ENCODE assay signal across 8 cellular contexts in the genomic region with DNA sequence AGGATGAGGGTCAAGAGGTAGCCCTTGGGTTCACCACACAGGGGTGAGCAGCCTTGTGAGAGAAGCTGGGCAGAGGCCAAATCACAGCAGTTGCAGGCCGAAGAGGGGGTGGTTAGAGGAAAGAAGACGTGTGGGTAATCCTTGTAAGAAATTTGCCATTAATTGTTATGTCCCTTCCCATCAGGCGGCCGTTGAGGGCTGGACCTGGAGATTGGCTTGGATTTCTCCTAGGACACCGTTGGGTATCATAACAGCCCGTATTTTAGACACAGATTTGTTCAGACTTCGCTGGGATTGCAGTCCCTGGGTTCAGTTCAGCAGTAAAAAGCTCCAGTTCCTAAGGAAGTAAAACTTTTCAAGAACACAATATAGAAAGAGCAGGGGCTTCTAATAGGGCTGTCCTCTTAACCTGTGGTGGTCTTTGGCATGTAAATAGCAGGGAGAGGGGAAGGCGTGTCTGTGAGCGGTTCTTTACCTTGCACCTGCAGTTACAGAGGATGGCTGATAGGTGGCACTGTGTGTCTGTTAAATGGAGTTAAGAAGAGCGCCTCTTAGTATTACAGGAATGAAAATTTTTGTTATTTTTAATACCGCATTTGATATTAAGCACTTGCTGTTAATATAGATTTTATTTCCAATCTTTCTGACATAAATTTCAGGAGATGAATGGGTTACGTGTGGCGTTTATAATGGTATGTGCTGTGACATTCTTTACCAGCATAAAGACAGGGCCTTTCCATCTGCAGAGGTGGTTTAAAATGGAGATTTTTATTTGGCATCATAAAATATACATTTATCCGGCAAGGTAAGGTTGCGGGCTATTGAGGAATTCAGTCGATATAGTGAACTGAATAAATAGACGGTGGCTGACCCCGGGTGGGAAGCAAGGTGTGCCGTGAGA.
DNase-seq lines count a peak whose midpoint lies in the region; ATAC-seq and TF ChIP-seq lines count a peak whose summit lies in the region.
"Not testable (repeated sequence)": the region's sequence is repeated elsewhere in the genome, so short reads cannot be mapped to it uniquely, and the experiment has no call there.

No MANE protein-coding gene starts in this region.

- ATAC-seq in heart left ventricle (peak in 1 of 4 donors; percentile 50), aorta (ENCODE audit: low FRiP score) (peak; percentile 75)

- H3K27me3 Mint-ChIP-seq in brain; neural progenitor cell (ENCODE audit: insufficient read depth, low read depth): not testable (repeated sequence)

- CTCF ChIA-PET in HEK293 (lab: Yijun Ruan, JAX): interaction anchor here (0.7 kb wide), 1 partner anchor 1807 kb away, joined by 3 read pairs; no protein-coding TSS in a partner anchor

- not testable (repeated sequence) for H2AFZ ChIP-seq in MM.1S (ENCODE audit: low read length); neural progenitor cell (replicated peaks)

- POLR2A ChIA-PET in HEK293 (lab: Yijun Ruan, JAX): not testable (repeated sequence)

- not testable (repeated sequence) for H3K36me3 Mint-ChIP-seq in brain, neural progenitor cell

- H4K20me1 ChIP-seq in MM.1S (ENCODE audit: insufficient read depth, low read length); neural progenitor cell (ENCODE audit: low read depth): not testable (repeated sequence)

- not testable (repeated sequence) for H3K4me1 ChIP-seq in HEK293 (ENCODE audit: control insufficient read depth, insufficient read depth, low read length); MM.1S (ENCODE audit: low read length); heart left ventricle; neural progenitor cell; aorta (ENCODE audit: control insufficient read depth in 1 of 2, insufficient read depth in 2 of 2, low read length in 2 of 2)

- intact Hi-C loops in heart left ventricle (cut with DNase I); aorta (cut with DNase I): not testable (repeated sequence)

- H3K4me3 Mint-ChIP-seq in brain, neural progenitor cell: not testable (repeated sequence)

- peak overlapping the region in 3 of 5 experiments; percentile 56 to 74 (median 66) for H3K27ac Mint-ChIP-seq in brain
- H3K27ac Mint-ChIP-seq in neural progenitor cell: not testable (repeated sequence)

- not testable (repeated sequence) for TF ChIP-seq POLR2A in heart left ventricle (IDR thresholded peaks at IDR 0.05)

- not testable (repeated sequence) for H3K9ac ChIP-seq in MM.1S (ENCODE audit: low read length); neural progenitor cell

- TF ChIP-seq CTCF in HEK293 (tag by site-specific recombination; IDR thresholded peaks at IDR 0.05): not testable (repeated sequence)
- peak; percentile 51 for TF ChIP-seq CTCF in MM.1S (IDR thresholded peaks at IDR 0.05; ENCODE audit: low read length)
- peak; percentile 60 to 79 for TF ChIP-seq CTCF in brain (conservative IDR thresholded peaks at IDR 0.05)
- peak; percentile 45 to 67 (median 56) for TF ChIP-seq CTCF in heart left ventricle (IDR thresholded peaks at IDR 0.05)
- peak; percentile 64 for TF ChIP-seq CTCF in neural progenitor cell (IDR thresholded peaks at IDR 0.05)

- not testable (repeated sequence) for H3F3A ChIP-seq in MM.1S (ENCODE audit: insufficient read depth, low read length); neural progenitor cell (ENCODE audit: low read depth)

- H3K4me3 ChIP-seq in HEK293 (ENCODE audit: low read depth, low read length); MM.1S (ENCODE audit: low read length); heart left ventricle; neural progenitor cell; aorta (ENCODE audit: low read length in 2 of 2): not testable (repeated sequence)

- not testable (repeated sequence) for H3K79me2 ChIP-seq in MM.1S (ENCODE audit: low read length); neural progenitor cell (ENCODE audit: low read depth)

- DNase-seq in G401 (ENCODE audit: low spot score): peak; percentile 45
- not testable (repeated sequence) for DNase-seq in MM.1S, heart left ventricle, aorta
- DNase-seq in RKO (ENCODE audit: low spot score): peak; percentile 37
- peak; percentile 29 for DNase-seq in neural progenitor cell (ENCODE audit: low spot score)

- not testable (repeated sequence) for H3K9me3 ChIP-seq in HEK293 (ENCODE audit: control insufficient read depth, insufficient read depth, low read depth, low read length); MM.1S (replicated peaks; ENCODE audit: insufficient read depth, low read length); heart left ventricle; neural progenitor cell (ENCODE audit: low read depth); aorta (ENCODE audit: control insufficient read depth, low read length)

- in situ Hi-C loops in G401 (cut with HindIII; ENCODE audit: low sequenced_read_pairs): not testable (repeated sequence)

- H3K27ac ChIP-seq in HEK293 (ENCODE audit: extremely low read depth, low read depth, low read length); MM.1S (ENCODE audit: low read length); heart left ventricle; neural progenitor cell; aorta (ENCODE audit: low read depth in 1 of 2, low read length in 2 of 2): not testable (repeated sequence)

- H3K4me1 Mint-ChIP-seq in brain: peaks cover 18% of the 10 kb centered on the region
- not testable (repeated sequence) for H3K4me1 Mint-ChIP-seq in neural progenitor cell

- H3K36me3 ChIP-seq in HEK293 (ENCODE audit: control insufficient read depth in 2 of 2, insufficient read depth in 1 of 2, low read length in 2 of 2); MM.1S (replicated peaks; ENCODE audit: insufficient read depth, low read length); neural progenitor cell; aorta (ENCODE audit: control insufficient read depth in 1 of 2, insufficient read depth in 2 of 2, low read length in 1 of 2): not testable (repeated sequence)
- peaks cover 0 to 11% (median 0%) of the 10 kb centered on the region in 9 donors for H3K36me3 ChIP-seq in heart left ventricle

- not testable (repeated sequence) for H3K27me3 ChIP-seq in MM.1S (replicated peaks; ENCODE audit: insufficient read depth, low read length); heart left ventricle; neural progenitor cell; aorta (ENCODE audit: control insufficient read depth in 1 of 2, insufficient read depth in 2 of 2, low read length in 1 of 2)

- H3K9me2 ChIP-seq in MM.1S (replicated peaks; ENCODE audit: insufficient read depth, low read length): not testable (repeated sequence)

- 81 to 85% (median 84%) methylated on average over 18 to 19 of the region's 19 CpGs for WGBS in heart left ventricle, 4 donors
- 60 to 65% methylated on average over 19 of the region's 19 CpGs for WGBS in aorta, 2 donors

- not testable (repeated sequence) for H3K9me3 Mint-ChIP-seq in brain, neural progenitor cell

- not testable (repeated sequence) for H3K4me2 ChIP-seq in MM.1S (ENCODE audit: low read depth, low read length); neural progenitor cell

TF ChIP-seq in HEK293, 187 proteins besides CTCF, POLR2A, EP300 and RAD21:
- TF ChIP-seq ZNF654 (tag by site-specific recombination; IDR thresholded peaks at IDR 0.05; ENCODE audit: low read depth): peak; percentile 42
TF ChIP-seq in HEK293: peak in this region for 1; not testable (repeated sequence) for 186.
